Comparison of ENCODE assay signal across 13 cellular contexts in genomic region chr1:218425647-218426342, GRCh38.
DNase-seq lines count a peak whose midpoint lies in the region; ATAC-seq and TF ChIP-seq lines count a peak whose summit lies in the region.
"Had no signal": no experiment of that assay in that cellular context is flagged by ENCODE, and none has a peak within 500 bp of the region (broad histone marks: within the 10 kb centered on the region; RNA-seq: fewer than 3 reads in every experiment).

No MANE protein-coding gene starts in this region.

- no peak for ATAC-seq in HG03432 (IDR thresholded peaks at IDR 0.05; ENCODE audit: unreplicated experiment)

- H3K4me3 Mint-ChIP-seq in osteocyte (ENCODE audit: unreplicated experiment), result no peak overlapping the region

- H3K27me3 Mint-ChIP-seq in osteocyte (ENCODE audit: unreplicated experiment), result no peaks in the 10 kb centered on the region

- H3K9me3 Mint-ChIP-seq in osteocyte (ENCODE audit: unreplicated experiment), result no peaks in the 10 kb centered on the region

- peaks cover 33% of the 10 kb centered on the region for H3K4me1 Mint-ChIP-seq in osteocyte (ENCODE audit: unreplicated experiment)

- H3K27ac ChIP-seq in RWPE1, result no peak overlapping the region
- H3K27ac ChIP-seq: ascending aorta, SK-N-MC had no signal

- TF ChIP-seq CTCF in RWPE1 (conservative IDR thresholded peaks at IDR 0.05; ENCODE audit: low read depth) (no peak), osteocyte (IDR thresholded peaks at IDR 0.05) (no peak)

- POLR2A ChIA-PET in RWPE1 (lab: Yijun Ruan, JAX; ENCODE audit: low non-redundant PET), result no interaction called here

- DNase-seq in H4 (ENCODE audit: low spot score) (peak; percentile 11), RWPE1 (ENCODE audit: low spot score) (peak; percentile 30), fibroblast of peridontal ligament (ENCODE audit: extremely low read depth) (peak; percentile 91), osteocyte (ENCODE audit: extremely low spot score, unreplicated experiment) (no peak), dermis blood vessel endothelial cell (no peak), NCI-H1694 treated with DMSO at 0.1 percent for 48 hours (lab: John Stamatoyannopoulos, UW) (no peak)
- DNase-seq in activated naive CD4-positive, alpha-beta T cell (lab: John Stamatoyannopoulos, UW), result no peak
- DNase-seq: GOT3, NCI-H1105, NCI-H524 had no signal

- H3K36me3 Mint-ChIP-seq in osteocyte (ENCODE audit: unreplicated experiment), result peaks cover 24% of the 10 kb centered on the region

- CTCF ChIA-PET in RWPE1 (lab: Yijun Ruan, JAX), result no interaction called here

- H3K27ac Mint-ChIP-seq in osteocyte (ENCODE audit: unreplicated experiment), result peak overlapping the region; percentile 20

Comparison
In these comparisons a context has a peak if more than half of its experiments do, and no peak if none do; other contexts are left out.
1. DNase-seq: peak in H4 (single experiment), RWPE1 (single experiment) and fibroblast of peridontal ligament (single experiment); none in osteocyte (single experiment), dermis blood vessel endothelial cell (single experiment), NCI-H1694 treated with DMSO at 0.1 percent for 48 hours (single experiment) and activated naive CD4-positive, alpha-beta T cell (0 of 4).